Comparison of ENCODE assay signal across 16 cellular contexts in genomic region chr1:172325562-172325961, GRCh38.
DNase-seq lines count a peak whose midpoint lies in the region; ATAC-seq and TF ChIP-seq lines count a peak whose summit lies in the region.
"Had no signal": no experiment of that assay in that cellular context is flagged by ENCODE, and none has a peak within 500 bp of the region (broad histone marks: within the 10 kb centered on the region; RNA-seq: fewer than 3 reads in every experiment).

No MANE protein-coding gene starts in this region.

- no TSS peak for BruUV-seq in Calu3 (replicated peaks; lab: Mats Ljungman, UMichigan)
- BruUV-seq in mammary epithelial cell (replicated peaks; lab: Mats Ljungman, UMichigan), result no TSS peak

- H3K4me1 ChIP-seq in mammary epithelial cell (ENCODE audit: insufficient read depth, low read length) (peaks cover 45% of the 10 kb centered on the region), hepatocyte (ENCODE audit: insufficient read depth) (peaks cover 20% of the 10 kb centered on the region), thyroid gland (peaks cover 14 to 20% of the 10 kb centered on the region in 2 donors)
- H3K4me1 ChIP-seq: psoas muscle had no signal

- 0% methylated on average over 2 of the region's 2 CpGs for WGBS in mammary epithelial cell (ENCODE audit: low coverage, missing lambda C conversion rate)
- 31% methylated on average over 2 of the region's 2 CpGs for whole genome bisulfite sequencing in hepatocyte (ENCODE audit: low lambda C conversion rate, missing lambda C conversion rate)
- WGBS in thyroid gland, 2 donors, result 77 to 85% methylated on average over 2 of the region's 2 CpGs

- no peak overlapping the region for H3K27ac Mint-ChIP-seq in Calu3 (ENCODE audit: unreplicated experiment)
- H3K27ac Mint-ChIP-seq: activated CD4-positive, alpha-beta T cell treated with anti-CD3 and anti-CD28 coated beads, Interleukin-2, amount 10 ng/mL, durations not matched to agents 24 days and 14 days; activated T-helper 1 cell treated with anti-CD3 and anti-CD28 coated beads, Interleukin-12 subunit alpha, Interleukin-12 subunit beta, Interleukin-2, Interleukin-4 antibody, amounts not matched to agents 30 ng/mL and 10 ng/mL and 1 ng/mL, durations not matched to agents 14 hours and 24 hours and 36 hours had no signal

- no peaks in the 10 kb centered on the region for H3K9me3 Mint-ChIP-seq in Calu3 (ENCODE audit: low read depth, unreplicated experiment)

- TF ChIP-seq CTCF in Calu3 (IDR thresholded peaks at IDR 0.05; ENCODE audit: unreplicated experiment), result no peak
- no peak for TF ChIP-seq CTCF in mammary epithelial cell (conservative IDR thresholded peaks at IDR 0.05 in 1 of 2, IDR thresholded peaks at IDR 0.05 in 1 of 2; ENCODE audit: extremely low read depth in 1 of 2, insufficient read depth in 1 of 2, low read depth in 1 of 2, low read length in 2 of 2)
- no peak for TF ChIP-seq CTCF in hepatocyte (IDR thresholded peaks at IDR 0.05; ENCODE audit: poor library complexity)
- TF ChIP-seq CTCF in thyroid gland (IDR thresholded peaks at IDR 0.05), result no peak

- no peak overlapping the region for H3K4me3 Mint-ChIP-seq in Calu3 (ENCODE audit: low read depth, unreplicated experiment)
- H3K4me3 Mint-ChIP-seq: activated CD4-positive, alpha-beta T cell treated with anti-CD3 and anti-CD28 coated beads, Interleukin-2, amount 10 ng/mL, durations not matched to agents 24 days and 14 days; activated T-helper 1 cell treated with anti-CD3 and anti-CD28 coated beads, Interleukin-12 subunit alpha, Interleukin-12 subunit beta, Interleukin-2, Interleukin-4 antibody, amounts not matched to agents 30 ng/mL and 10 ng/mL and 1 ng/mL, durations not matched to agents 14 hours and 24 hours and 36 hours had no signal

- H3K9ac ChIP-seq in mammary epithelial cell (ENCODE audit: insufficient read depth, low read length), result no peak overlapping the region

- H3K9me3 ChIP-seq in mammary epithelial cell (replicated peaks; ENCODE audit: insufficient read depth, low read length) (no peaks in the 10 kb centered on the region), hepatocyte (ENCODE audit: low read depth) (no peaks in the 10 kb centered on the region), thyroid gland (no peaks in the 10 kb centered on the region)
- H3K9me3 ChIP-seq: body of pancreas, psoas muscle had no signal

- H4K20me1 ChIP-seq in mammary epithelial cell (ENCODE audit: insufficient read depth, low read length), result no peaks in the 10 kb centered on the region
- H4K20me1 ChIP-seq in hepatocyte (ENCODE audit: insufficient read depth, poor library complexity, severe bottlenecking), result no peaks in the 10 kb centered on the region

- H3K4me3 ChIP-seq in mammary epithelial cell (replicated peaks in 1 of 3; ENCODE audit: insufficient read depth in 1 of 3, low read depth in 2 of 3, low read length in 3 of 3) (no peak overlapping the region), hepatocyte (no peak overlapping the region), thyroid gland (replicated peaks in 1 of 3) (no peak overlapping the region)
- H3K4me3 ChIP-seq: body of pancreas, psoas muscle had no signal

- H3K9me2 ChIP-seq in hepatocyte (replicated peaks; ENCODE audit: insufficient read depth), result no peaks in the 10 kb centered on the region

- H3K27ac ChIP-seq in mammary epithelial cell (ENCODE audit: insufficient read depth, low read depth, low read length) (peak overlapping the region; percentile 66), hepatocyte (peak overlapping the region; percentile 14), thyroid gland (no peak overlapping the region)
- H3K27ac ChIP-seq: body of pancreas, psoas muscle had no signal

- H3K36me3 ChIP-seq in mammary epithelial cell (ENCODE audit: insufficient read depth, low read length) (no peaks in the 10 kb centered on the region), hepatocyte (replicated peaks; ENCODE audit: insufficient read depth, low read depth) (no peaks in the 10 kb centered on the region), thyroid gland (no peaks in the 10 kb centered on the region)

- dilution Hi-C loops in mammary epithelial cell (cut with HindIII; ENCODE audit: low sequenced_read_pairs), result no loop called here

- peak overlapping the region; percentile 59 for H3K4me2 ChIP-seq in mammary epithelial cell (ENCODE audit: insufficient read depth, low read depth, low read length)
- H3K4me2 ChIP-seq in hepatocyte, result no peak overlapping the region

- H2AFZ ChIP-seq in mammary epithelial cell (ENCODE audit: low read depth, low read length), result no peak overlapping the region
- no peak overlapping the region for H2AFZ ChIP-seq in hepatocyte

- DNase-seq in Calu3 (peak; percentile 46), LoVo (ENCODE audit: low spot score) (peak; percentile 54), mammary epithelial cell (peak; percentile 76), hepatocyte (ENCODE audit: low spot score) (peak; percentile 50), thyroid gland (no peak), HuH-7.5 (ENCODE audit: low spot score) (no peak), ACHN (no peak)
- DNase-seq: activated CD4-positive, alpha-beta T cell treated with anti-CD3 and anti-CD28 coated beads, Interleukin-2, amount 10 ng/mL, durations not matched to agents 24 days and 14 days; body of pancreas; DMS79; NCI-H1048; psoas muscle; stimulated activated CD4-positive, alpha-beta T cell treated with anti-CD3 and anti-CD28 coated beads, Interleukin-2, amount 100 ng/mL, for 24 hours; T-helper 1 cell had no signal

- CTCF ChIA-PET in Calu3 (lab: Charles Lee), result interaction anchor here (1.0 kb wide), 1 partner anchor 10 kb away, joined by 3 read pairs; no protein-coding TSS in a partner anchor
- CTCF ChIA-PET in mammary epithelial cell (lab: Charles Lee; ENCODE audit: low non-redundant PET), result no interaction called here

- no peaks in the 10 kb centered on the region for H3K79me2 ChIP-seq in mammary epithelial cell (ENCODE audit: insufficient read depth, low read length)
- H3K79me2 ChIP-seq in hepatocyte, result no peaks in the 10 kb centered on the region

- TF ChIP-seq POLR2A in thyroid gland (IDR thresholded peaks at IDR 0.05), result no peak

- intact Hi-C loops in Calu3 (cut with micrococcal nuclease; ENCODE audit: unreplicated experiment) (loop anchor here (10.0 kb wide), 1 partner anchor 231 kb away; no protein-coding TSS in a partner anchor), mammary epithelial cell (cut with micrococcal nuclease) (no loop called here), thyroid gland (cut with DNase I) (no loop called here)

- H3K4me1 Mint-ChIP-seq in Calu3 (ENCODE audit: low read depth, unreplicated experiment), result peaks cover 11% of the 10 kb centered on the region
- H3K4me1 Mint-ChIP-seq: activated CD4-positive, alpha-beta T cell treated with anti-CD3 and anti-CD28 coated beads, Interleukin-2, amount 10 ng/mL, durations not matched to agents 24 days and 14 days had no signal

- no peaks in the 10 kb centered on the region for H3K27me3 Mint-ChIP-seq in Calu3 (ENCODE audit: unreplicated experiment)
- H3K27me3 Mint-ChIP-seq: activated CD4-positive, alpha-beta T cell treated with anti-CD3 and anti-CD28 coated beads, Interleukin-2, amount 10 ng/mL, durations not matched to agents 24 days and 14 days had no signal

- H3K36me3 Mint-ChIP-seq in Calu3 (ENCODE audit: insufficient read depth, unreplicated experiment), result no peaks in the 10 kb centered on the region

- no peak for ATAC-seq in GM21423 (IDR thresholded peaks at IDR 0.05; ENCODE audit: unreplicated experiment)
- ATAC-seq: body of pancreas, psoas muscle had no signal

- in situ Hi-C loops in mammary epithelial cell (cut with MboI; ENCODE audit: low sequenced_read_pairs in 2 of 2), result no loop called here
- in situ Hi-C loops in ACHN (cut with HindIII; ENCODE audit: low pct_ligation_motif_present, low pct_unique_long_range_greater_than_20kb, low sequenced_read_pairs), result no loop called here

- no peaks in the 10 kb centered on the region for H3K27me3 ChIP-seq in mammary epithelial cell (ENCODE audit: insufficient read depth, low read length)
- H3K27me3 ChIP-seq in hepatocyte, result no peaks in the 10 kb centered on the region
- no peaks in the 10 kb centered on the region for H3K27me3 ChIP-seq in thyroid gland
- H3K27me3 ChIP-seq: body of pancreas had no signal

Comparison
In these comparisons a context has a peak if more than half of its experiments do, and no peak if none do; other contexts are left out.
1. DNase-seq: peak in Calu3 (single experiment), LoVo (single experiment), mammary epithelial cell (single experiment) and hepatocyte (single experiment); none in thyroid gland (0 of 2), HuH-7.5 (single experiment) and ACHN (single experiment).
2. H3K27ac ChIP-seq: peak in mammary epithelial cell (single experiment) and hepatocyte (single experiment); none in thyroid gland (0 of 3).